In the genomic region with DNA sequence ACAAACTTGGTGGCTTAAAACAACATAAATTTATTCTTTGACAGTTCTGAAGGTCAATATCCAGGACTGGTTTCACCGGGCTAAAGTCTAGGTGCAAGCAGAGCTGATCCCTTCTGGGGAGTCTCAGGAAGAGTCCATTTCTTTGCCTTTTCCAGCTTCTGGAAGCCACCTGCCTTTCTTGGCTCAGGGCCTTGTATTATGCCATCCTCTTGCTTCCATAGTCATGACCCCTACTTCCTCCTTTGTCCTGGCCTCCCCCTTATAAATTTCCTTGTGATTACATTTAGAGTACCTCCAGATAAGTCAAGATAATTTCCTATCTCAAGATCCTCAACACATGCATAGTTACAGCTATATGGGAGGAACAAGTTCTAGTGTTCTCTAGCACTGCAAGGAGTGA, we compare ENCODE assay signal across 15 cellular contexts.
"Had no signal": no experiment of that assay in that cellular context is flagged by ENCODE, and none has a peak within 500 bp of the region (broad histone marks: within the 10 kb centered on the region; RNA-seq: fewer than 3 reads in every experiment).

No MANE protein-coding gene starts in this region.

- H3K4me1 ChIP-seq: heart right ventricle had no signal

- H3K36me3 ChIP-seq: heart right ventricle had no signal

- ATAC-seq: activated naive CD4-positive, alpha-beta T cell treated with anti-CD3 and anti-CD28 coated beads, Interleukin-2, amount 50 U/mL, for 72 hours; activated T-cell treated with anti-CD3 and anti-CD28 coated beads, Interleukin-2, amount 50 U/mL, for 72 hours; heart right ventricle; left lobe of liver; mucosa of descending colon; naive thymus-derived CD8-positive, alpha-beta T cell; stimulated activated memory B cell treated with anti-CD40 and anti-IgM and Interleukin-4, amounts not matched to agents 10 μg/mL and 1 μg/mL and 100 μg/mL, for 72 hours had no signal

- H3K27me3 ChIP-seq: heart right ventricle had no signal

- DNase-seq: activated CD4-positive, alpha-beta T cell treated with anti-CD3 and anti-CD28 coated beads, Interleukin-2, amount 10 ng/mL, durations not matched to agents 7 days and 5 days; activated CD4-positive, CD25-positive, alpha-beta regulatory T cell; activated CD8-positive, alpha-beta memory T cell treated with anti-CD3 and anti-CD28 coated beads, Interleukin-2, amount 50 U/mL, for 48 hours; activated gamma-delta T cell; activated T-cell treated with anti-CD3 and anti-CD28 coated beads, Interleukin-2, amount 50 U/mL, for 72 hours; cortex of kidney; effector CD8-positive, alpha-beta T cell; heart right ventricle; mammary epithelial cell; mucosa of descending colon; naive thymus-derived CD8-positive, alpha-beta T cell; retina had no signal

- H3K4me3 ChIP-seq: heart right ventricle, mucosa of descending colon had no signal

- H3K9me3 ChIP-seq: mucosa of descending colon had no signal

- H3K27ac ChIP-seq: heart right ventricle had no signal
